In genomic region chr18:160831-161570, GRCh38 we compare ENCODE assay signal across 11 cellular contexts. TPM values are rescaled to one million over a fixed set of nuclear protein-coding genes. Genes with fewer than 3 reads are reported as not detected.
A peak's percentile ranks its signal among the peaks of the same experiment; 100 is the strongest.
DNase-seq lines count a peak whose midpoint lies in the region; ATAC-seq, FAIRE-seq and TF ChIP-seq lines count a peak whose summit lies in the region.
"Had no signal": no experiment of that assay in that cellular context is flagged by ENCODE, and none has a peak within 500 bp of the region (broad histone marks: within the 10 kb centered on the region; RNA-seq: fewer than 3 reads in every experiment).

No MANE protein-coding gene starts in this region.

- POLR2A ChIA-PET in naive thymus-derived CD4-positive, alpha-beta T cell (lab: Charles Lee) = interaction anchor here (0.6 to 3.5 kb wide), 3 partner anchors 35 to 107 kb away, joined by 3 to 31 read pairs (median 3); partner anchors contain the start of gene THOC1

- intact Hi-C loops in activated T-helper 1 cell treated with anti-CD3 and anti-CD28 coated beads, Interleukin-12 subunit alpha, Interleukin-12 subunit beta, Interleukin-2, Interleukin-4 antibody, amounts not matched to agents 30 ng/mL and 10 ng/mL and 1 ng/mL, durations not matched to agents 14 hours and 24 hours and 36 hours (cut with micrococcal nuclease) = no loop called here
- intact Hi-C loops in naive thymus-derived CD4-positive, alpha-beta T cell (cut with micrococcal nuclease) = no loop called here
- intact Hi-C loops in kidney (cut with DNase I) = no loop called here

- no peaks in the 10 kb centered on the region for H3F3A ChIP-seq in DOHH2 (ENCODE audit: control insufficient read depth, insufficient read depth)

- peak overlapping the region; percentile 99 for H3K4me2 ChIP-seq in DOHH2 (ENCODE audit: low read length)

- no peaks in the 10 kb centered on the region for H3K9me3 ChIP-seq in CD4-positive, CD25-positive, alpha-beta regulatory T cell (ENCODE audit: control insufficient read depth in 2 of 2, low read length in 2 of 2)
- no peaks in the 10 kb centered on the region for H3K9me3 ChIP-seq in DOHH2 (ENCODE audit: control insufficient read depth, insufficient read depth, low read length)
- no peaks in the 10 kb centered on the region for H3K9me3 ChIP-seq in naive thymus-derived CD4-positive, alpha-beta T cell (ENCODE audit: control insufficient read depth in 2 of 3, low read length in 3 of 3)
- H3K9me3 ChIP-seq in kidney (ENCODE audit: control insufficient read depth in 1 of 2, low read length in 2 of 2) = no peaks in the 10 kb centered on the region

- peaks cover 72% of the 10 kb centered on the region for H3K79me2 ChIP-seq in DOHH2 (ENCODE audit: control insufficient read depth, low read length)

- TF ChIP-seq CTCF in DOHH2 (IDR thresholded peaks at IDR 0.05; ENCODE audit: low read depth, low read length, poor library complexity, severe bottlenecking) (no peak), kidney (IDR thresholded peaks at IDR 0.05; ENCODE audit: borderline replicate concordance, extremely low read depth, insufficient read depth) (no peak)

- peaks cover 7% of the 10 kb centered on the region for H3K36me3 ChIP-seq in CD4-positive, CD25-positive, alpha-beta regulatory T cell (ENCODE audit: control insufficient read depth, insufficient read depth, low read length)
- peaks cover 68% of the 10 kb centered on the region for H3K36me3 ChIP-seq in DOHH2 (ENCODE audit: control insufficient read depth, low read length)
- peaks cover 2 to 5% (median 4%) of the 10 kb centered on the region in 3 experiments for H3K36me3 ChIP-seq in naive thymus-derived CD4-positive, alpha-beta T cell (ENCODE audit: control insufficient read depth in 2 of 3, insufficient read depth in 3 of 3, low read length in 3 of 3)
- peaks cover 2 to 8% of the 10 kb centered on the region in 2 donors for H3K36me3 ChIP-seq in kidney (ENCODE audit: control insufficient read depth in 1 of 2, insufficient read depth in 2 of 2, low read length in 2 of 2)

- peaks cover 22 to 44% (median 30%) of the 10 kb centered on the region in 4 donors for H3K4me1 Mint-ChIP-seq in CD4-positive, CD25-positive, alpha-beta regulatory T cell
- H3K4me1 Mint-ChIP-seq in activated T-helper 1 cell treated with anti-CD3 and anti-CD28 coated beads, Interleukin-12 subunit alpha, Interleukin-12 subunit beta, Interleukin-2, Interleukin-4 antibody, amounts not matched to agents 30 ng/mL and 10 ng/mL and 1 ng/mL, durations not matched to agents 14 hours and 24 hours and 36 hours (ENCODE audit: low read depth) = peaks cover 29% of the 10 kb centered on the region
- H3K4me1 Mint-ChIP-seq in naive thymus-derived CD4-positive, alpha-beta T cell = peaks cover 19 to 54% (median 36%) of the 10 kb centered on the region in 7 donors

- peak overlapping the region; percentile 47 to 99 (median 91) for H3K4me3 Mint-ChIP-seq in CD4-positive, CD25-positive, alpha-beta regulatory T cell
- peak overlapping the region; percentile 98 for H3K4me3 Mint-ChIP-seq in activated T-helper 1 cell treated with anti-CD3 and anti-CD28 coated beads, Interleukin-12 subunit alpha, Interleukin-12 subunit beta, Interleukin-2, Interleukin-4 antibody, amounts not matched to agents 30 ng/mL and 10 ng/mL and 1 ng/mL, durations not matched to agents 14 hours and 24 hours and 36 hours
- peak overlapping the region in 9 of 10 donors; percentile 29 to 97 (median 85) for H3K4me3 Mint-ChIP-seq in naive thymus-derived CD4-positive, alpha-beta T cell

- no peak for ATAC-seq in CD4-positive, CD25-positive, alpha-beta regulatory T cell (ENCODE audit: low read depth in 2 of 2)
- no peak for ATAC-seq in naive thymus-derived CD4-positive, alpha-beta T cell
- no peak for ATAC-seq in HG02588 (IDR thresholded peaks at IDR 0.05; ENCODE audit: unreplicated experiment)
- ATAC-seq: left colon had no signal

- no peaks in the 10 kb centered on the region for H3K27me3 Mint-ChIP-seq in CD4-positive, CD25-positive, alpha-beta regulatory T cell
- H3K27me3 Mint-ChIP-seq in activated T-helper 1 cell treated with anti-CD3 and anti-CD28 coated beads, Interleukin-12 subunit alpha, Interleukin-12 subunit beta, Interleukin-2, Interleukin-4 antibody, amounts not matched to agents 30 ng/mL and 10 ng/mL and 1 ng/mL, durations not matched to agents 14 hours and 24 hours and 36 hours (ENCODE audit: insufficient read depth) = no peaks in the 10 kb centered on the region
- H3K27me3 Mint-ChIP-seq in naive thymus-derived CD4-positive, alpha-beta T cell = no peaks in the 10 kb centered on the region

- no peak for DNase-seq in CD4-positive, CD25-positive, alpha-beta regulatory T cell
- no peak for DNase-seq in activated T-helper 1 cell treated with anti-CD3 and anti-CD28 coated beads, Interleukin-12 subunit alpha, Interleukin-12 subunit beta, Interleukin-2, Interleukin-4 antibody, amounts not matched to agents 30 ng/mL and 10 ng/mL and 1 ng/mL, durations not matched to agents 14 hours and 24 hours and 36 hours (ENCODE audit: low spot score)
- DNase-seq in naive thymus-derived CD4-positive, alpha-beta T cell = no peak
- no peak for DNase-seq in kidney
- DNase-seq in hypothalamus (lab: John Stamatoyannopoulos, UW) = no peak
- no peak for DNase-seq in NCI-H524 (lab: John Stamatoyannopoulos, UW)
- DNase-seq: left colon, NCI-H1105 treated with DMSO at 0.1 percent for 48 hours, NCI-H524 treated with DMSO at 0.1 percent for 48 hours had no signal

- no peaks in the 10 kb centered on the region for H3K27me3 ChIP-seq in CD4-positive, CD25-positive, alpha-beta regulatory T cell (ENCODE audit: control insufficient read depth, insufficient read depth, low read length)
- no peaks in the 10 kb centered on the region for H3K27me3 ChIP-seq in DOHH2 (ENCODE audit: control insufficient read depth, low read length)
- no peaks in the 10 kb centered on the region for H3K27me3 ChIP-seq in naive thymus-derived CD4-positive, alpha-beta T cell (ENCODE audit: control insufficient read depth in 2 of 2, insufficient read depth in 2 of 2, low read length in 2 of 2)

- no peak for FAIRE-seq in kidney (lab: Jason Lieb, UNC)

- no peak overlapping the region for H3K27ac ChIP-seq in CD4-positive, CD25-positive, alpha-beta regulatory T cell (ENCODE audit: insufficient read depth, low read length, poor library complexity, severe bottlenecking)
- no peak overlapping the region for H3K27ac ChIP-seq in DOHH2 (ENCODE audit: low read depth, low read length)
- H3K27ac ChIP-seq in naive thymus-derived CD4-positive, alpha-beta T cell (ENCODE audit: low read depth, low read length) = no peak overlapping the region
- H3K27ac ChIP-seq in kidney (ENCODE audit: low read depth in 2 of 2, low read length in 2 of 2) = no peak overlapping the region

- H3K4me3 ChIP-seq in CD4-positive, CD25-positive, alpha-beta regulatory T cell (ENCODE audit: low read depth, low read length) = no peak overlapping the region
- H3K4me3 ChIP-seq in DOHH2 (ENCODE audit: low read length) (peak overlapping the region; percentile 97; the same call in 1 of the 2 replicates), kidney (ENCODE audit: low read length in 2 of 2) (no peak overlapping the region)
- no peak overlapping the region for H3K4me3 ChIP-seq in naive thymus-derived CD4-positive, alpha-beta T cell (ENCODE audit: low read length)

- CTCF ChIA-PET in naive thymus-derived CD4-positive, alpha-beta T cell (lab: Charles Lee) = no interaction called here

- no peaks in the 10 kb centered on the region for H3K9me3 Mint-ChIP-seq in CD4-positive, CD25-positive, alpha-beta regulatory T cell
- no peaks in the 10 kb centered on the region for H3K9me3 Mint-ChIP-seq in activated T-helper 1 cell treated with anti-CD3 and anti-CD28 coated beads, Interleukin-12 subunit alpha, Interleukin-12 subunit beta, Interleukin-2, Interleukin-4 antibody, amounts not matched to agents 30 ng/mL and 10 ng/mL and 1 ng/mL, durations not matched to agents 14 hours and 24 hours and 36 hours
- H3K9me3 Mint-ChIP-seq in naive thymus-derived CD4-positive, alpha-beta T cell = no peaks in the 10 kb centered on the region

- peak overlapping the region in 2 of 3 donors; percentile 53 to 74 for H3K27ac Mint-ChIP-seq in CD4-positive, CD25-positive, alpha-beta regulatory T cell
- H3K27ac Mint-ChIP-seq in activated T-helper 1 cell treated with anti-CD3 and anti-CD28 coated beads, Interleukin-12 subunit alpha, Interleukin-12 subunit beta, Interleukin-2, Interleukin-4 antibody, amounts not matched to agents 30 ng/mL and 10 ng/mL and 1 ng/mL, durations not matched to agents 14 hours and 24 hours and 36 hours = peak overlapping the region; percentile 29
- peak overlapping the region in 5 of 9 donors; percentile 63 to 96 (median 79) for H3K27ac Mint-ChIP-seq in naive thymus-derived CD4-positive, alpha-beta T cell

- H3K9me2 ChIP-seq in DOHH2 (replicated peaks; ENCODE audit: control insufficient read depth, low read length) = no peaks in the 10 kb centered on the region

- peaks cover 12% of the 10 kb centered on the region; the same call in 1 of the 2 replicates for H4K20me1 ChIP-seq in DOHH2 (ENCODE audit: control insufficient read depth, insufficient read depth, low read depth, low read length)

- peaks cover 11% of the 10 kb centered on the region for H3K36me3 Mint-ChIP-seq in CD4-positive, CD25-positive, alpha-beta regulatory T cell
- H3K36me3 Mint-ChIP-seq in activated T-helper 1 cell treated with anti-CD3 and anti-CD28 coated beads, Interleukin-12 subunit alpha, Interleukin-12 subunit beta, Interleukin-2, Interleukin-4 antibody, amounts not matched to agents 30 ng/mL and 10 ng/mL and 1 ng/mL, durations not matched to agents 14 hours and 24 hours and 36 hours (ENCODE audit: low read depth) = peaks cover 19% of the 10 kb centered on the region
- peaks cover 0 to 20% (median 12%) of the 10 kb centered on the region in 5 donors for H3K36me3 Mint-ChIP-seq in naive thymus-derived CD4-positive, alpha-beta T cell

- H3K9ac ChIP-seq in kidney (ENCODE audit: low read length in 2 of 2) = no peak overlapping the region

- peaks cover 21% of the 10 kb centered on the region for H3K4me1 ChIP-seq in CD4-positive, CD25-positive, alpha-beta regulatory T cell (ENCODE audit: control insufficient read depth, insufficient read depth, low read length, poor library complexity, severe bottlenecking)
- H3K4me1 ChIP-seq in DOHH2 (ENCODE audit: control insufficient read depth, low read length) (peaks cover 25% of the 10 kb centered on the region), kidney (ENCODE audit: control insufficient read depth in 1 of 2, insufficient read depth in 1 of 2, low read depth in 1 of 2, low read length in 2 of 2) (peaks cover 0 to 8% of the 10 kb centered on the region in 2 donors)
- H3K4me1 ChIP-seq in naive thymus-derived CD4-positive, alpha-beta T cell (ENCODE audit: control insufficient read depth in 2 of 2, insufficient read depth in 2 of 2, low read length in 2 of 2) = peaks cover 4 to 15% of the 10 kb centered on the region in 2 donors

RNA-seq across cellular contexts. Expression of gene USP14, which starts 2.6 kb away (rescaled TPM):
- 41.1 TPM for total RNA-seq in CD4-positive, CD25-positive, alpha-beta regulatory T cell
- 10 to 100 TPM; 35.5 to 48.7 (median 45.6) TPM for polyA plus RNA-seq in CD4-positive, CD25-positive, alpha-beta regulatory T cell
- total RNA-seq in activated T-helper 1 cell treated with anti-CD3 and anti-CD28 coated beads, Interleukin-12 subunit alpha, Interleukin-12 subunit beta, Interleukin-2, Interleukin-4 antibody, amounts not matched to agents 30 ng/mL and 10 ng/mL and 1 ng/mL, durations not matched to agents 14 hours and 24 hours and 36 hours = 95.3 and 99.6 TPM in 2 replicates
- total RNA-seq in naive thymus-derived CD4-positive, alpha-beta T cell = 10 to 100 TPM; 39.2 to 70.6 (median 43.5) TPM
- polyA plus RNA-seq in naive thymus-derived CD4-positive, alpha-beta T cell = 10 to 100 TPM; 34.0 to 54.6 TPM
- 41.9 TPM for total RNA-seq in kidney
- polyA plus RNA-seq in kidney (ENCODE audit: insufficient read depth, low read depth, low replicate concordance) = 27.1 TPM

Comparison
In these comparisons a context has a peak if more than half of its experiments do, and no peak if none do; other contexts are left out.
1. H3K27ac Mint-ChIP-seq: peak in every context shown above with its lines; median percentile 79 in naive thymus-derived CD4-positive, alpha-beta T cell; 64 in CD4-positive, CD25-positive, alpha-beta regulatory T cell; 29 in activated T-helper 1 cell treated with anti-CD3 and anti-CD28 coated beads, Interleukin-12 subunit alpha, Interleukin-12 subunit beta, Interleukin-2, Interleukin-4 antibody, amounts not matched to agents 30 ng/mL and 10 ng/mL and 1 ng/mL, durations not matched to agents 14 hours and 24 hours and 36 hours.